Comparison of ENCODE assay signal across 16 cellular contexts in genomic region chr11:84022695-84023094, GRCh38.
"Had no signal": no experiment of that assay in that cellular context is flagged by ENCODE, and none has a peak within 500 bp of the region (broad histone marks: within the 10 kb centered on the region; RNA-seq: fewer than 3 reads in every experiment).

No MANE protein-coding gene starts in this region.

- H3K4me1 ChIP-seq: heart left ventricle, lower lobe of right lung, right atrium auricular region, testis had no signal

- DNase-seq: activated B cell treated with CpG ODN at 0.5 μM for 24 hours; activated CD4-positive, alpha-beta T cell treated with anti-CD3 and anti-CD28 coated beads for 48 hours; activated CD8-positive, alpha-beta T cell treated with anti-CD3 and anti-CD28 coated beads for 36 hours; activated effector memory CD4-positive, alpha-beta T cell treated with Interleukin-2 at 50 U/mL for 16 hours; activated T-cell treated with anti-CD3 and anti-CD28 coated beads, Interleukin-2, amount 50 U/mL, for 4 hours; central memory CD4-positive, alpha-beta T cell; effector CD8-positive, alpha-beta T cell; heart left ventricle; left colon; lower lobe of right lung; stimulated activated CD4-positive, alpha-beta T cell treated with anti-CD3 and anti-CD28 coated beads, Interleukin-15, amount 100 ng/mL, for 24 hours; stimulated activated naive CD8-positive, alpha-beta T cell treated with anti-CD3 and anti-CD28 coated beads, Interleukin-15, Interleukin-2, amounts not matched to agents 100 U/mL and 50 U/mL, for 24 hours; T-helper 2 cell; testis had no signal

- H3K27ac ChIP-seq: coronary artery, heart left ventricle, lower lobe of right lung, right atrium auricular region, testis had no signal

- H3K36me3 ChIP-seq: heart left ventricle, lower lobe of right lung, right atrium auricular region had no signal

- H3K4me3 ChIP-seq: coronary artery, heart left ventricle, lower lobe of right lung, right atrium auricular region, testis had no signal

- H3K27me3 ChIP-seq: heart left ventricle, right atrium auricular region, testis had no signal

- ATAC-seq: activated CD8-positive, alpha-beta T cell treated with anti-CD3 and anti-CD28 coated beads for 36 hours; activated T-cell treated with anti-CD3 and anti-CD28 coated beads, Interleukin-2, amount 50 U/mL, for 4 hours; heart left ventricle; left colon; lower lobe of right lung; stimulated activated naive CD8-positive, alpha-beta T cell treated with anti-CD3 and anti-CD28 coated beads, Interleukin-15, Interleukin-2, amounts not matched to agents 100 U/mL and 50 U/mL, for 24 hours had no signal

- H3K9me3 ChIP-seq: heart left ventricle, lower lobe of right lung, right atrium auricular region, testis had no signal
